In the genomic region with DNA sequence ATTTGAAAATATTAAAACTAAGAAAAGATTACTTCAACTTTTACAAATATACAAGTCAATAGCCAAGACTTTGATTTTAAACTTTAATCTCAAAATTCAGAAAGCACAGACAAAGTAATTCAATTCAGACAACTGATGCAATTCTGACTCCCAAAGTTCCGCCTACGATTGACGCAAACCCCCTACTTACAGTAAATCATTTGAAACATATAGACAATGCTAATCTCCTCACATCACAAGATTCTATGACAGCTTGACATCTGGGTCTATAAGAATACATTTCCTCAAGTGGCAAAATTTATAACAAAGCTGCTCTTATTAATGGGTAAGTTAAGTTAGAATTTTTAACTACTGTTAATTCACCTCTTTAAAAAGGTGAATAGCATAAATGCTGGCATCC, we compare ENCODE assay signal across 24 cellular contexts.
DNase-seq lines count a peak whose midpoint lies in the region; ATAC-seq and TF ChIP-seq lines count a peak whose summit lies in the region.
"Had no signal": no experiment of that assay in that cellular context is flagged by ENCODE, and none has a peak within 500 bp of the region (broad histone marks: within the 10 kb centered on the region; RNA-seq: fewer than 3 reads in every experiment).

No MANE protein-coding gene starts in this region.

- peaks cover 4% of the 10 kb centered on the region for H3K9me3 Mint-ChIP-seq in activated naive CD4-positive, alpha-beta T cell treated with anti-CD3 and anti-CD28 coated beads for 36 hours

- H3F3A ChIP-seq in neural cell (ENCODE audit: insufficient read depth, low read length, poor library complexity, severe bottlenecking), result no peaks in the 10 kb centered on the region

- no peak overlapping the region for H3K4me3 Mint-ChIP-seq in activated naive CD4-positive, alpha-beta T cell treated with anti-CD3 and anti-CD28 coated beads for 36 hours
- H3K4me3 Mint-ChIP-seq: CD14-positive monocyte; CD4-positive, alpha-beta memory T cell; CD4-positive, CD25-positive, alpha-beta regulatory T cell; CD8-positive, alpha-beta memory T cell had no signal

- H3K9me3 ChIP-seq in neural cell (ENCODE audit: low read length), result no peaks in the 10 kb centered on the region
- H3K9me3 ChIP-seq: BE2C, BLaER1 had no signal

- no peak overlapping the region for H3K27ac Mint-ChIP-seq in activated naive CD4-positive, alpha-beta T cell treated with anti-CD3 and anti-CD28 coated beads for 36 hours
- H3K27ac Mint-ChIP-seq: CD14-positive monocyte; CD4-positive, alpha-beta memory T cell; CD4-positive, CD25-positive, alpha-beta regulatory T cell; CD8-positive, alpha-beta memory T cell had no signal

- no peak for TF ChIP-seq RAD21 in neural cell (conservative IDR thresholded peaks at IDR 0.05)

- H3K27me3 Mint-ChIP-seq in activated naive CD4-positive, alpha-beta T cell treated with anti-CD3 and anti-CD28 coated beads for 36 hours (ENCODE audit: low read depth), result no peaks in the 10 kb centered on the region
- H3K27me3 Mint-ChIP-seq: CD4-positive, alpha-beta memory T cell; CD4-positive, CD25-positive, alpha-beta regulatory T cell had no signal

- no peaks in the 10 kb centered on the region for H3K79me2 ChIP-seq in neural cell (replicated peaks; ENCODE audit: insufficient read depth, low read length)

- intact Hi-C loops in activated naive CD4-positive, alpha-beta T cell treated with anti-CD3 and anti-CD28 coated beads for 36 hours (cut with micrococcal nuclease), result no loop called here

- CTCF ChIA-PET in activated naive CD4-positive, alpha-beta T cell treated with anti-CD3 and anti-CD28 coated beads for 36 hours (lab: Charles Lee), result no interaction called here

- H3K36me3 ChIP-seq in neural cell (ENCODE audit: insufficient read depth, low read length), result no peaks in the 10 kb centered on the region
- H3K36me3 ChIP-seq: BE2C, BLaER1 had no signal

- ATAC-seq in HG03159 (IDR thresholded peaks at IDR 0.05; ENCODE audit: unreplicated experiment), result no peak
- ATAC-seq: GM12878 had no signal

- H3K9me2 ChIP-seq in neural cell (ENCODE audit: insufficient read depth, low read length), result no peaks in the 10 kb centered on the region

- peak; percentile 83 for TF ChIP-seq EP300 in neural cell (conservative IDR thresholded peaks at IDR 0.05; ENCODE audit: poor library complexity, severe bottlenecking)

- no peaks in the 10 kb centered on the region for H3K27me3 ChIP-seq in neural cell (ENCODE audit: insufficient read depth, low read depth, low read length)
- H3K27me3 ChIP-seq: BE2C, BLaER1 had no signal

- H3K4me2 ChIP-seq in neural cell (ENCODE audit: low read length), result no peak overlapping the region
- H3K4me2 ChIP-seq: BLaER1 had no signal

- H3K9ac ChIP-seq in neural cell (ENCODE audit: low read length), result no peak overlapping the region
- H3K9ac ChIP-seq: BLaER1 had no signal

- H3K4me1 Mint-ChIP-seq in activated naive CD4-positive, alpha-beta T cell treated with anti-CD3 and anti-CD28 coated beads for 36 hours (ENCODE audit: low read depth), result no peaks in the 10 kb centered on the region
- H3K4me1 Mint-ChIP-seq: CD14-positive monocyte; CD4-positive, alpha-beta memory T cell; CD4-positive, CD25-positive, alpha-beta regulatory T cell; CD8-positive, alpha-beta memory T cell had no signal

- H3K27ac ChIP-seq in 22Rv1 (0 out of 2 replicates have a peak overlapping the region, but pooled peaks have one; percentile 5), neural cell (ENCODE audit: low read length) (no peak overlapping the region)
- H3K27ac ChIP-seq: BLaER1 had no signal

- no peak overlapping the region for H2AFZ ChIP-seq in neural cell (ENCODE audit: low read depth, low read length)

- TF ChIP-seq CTCF in 22Rv1 (IDR thresholded peaks at IDR 0.05) (no peak), neural cell (IDR thresholded peaks at IDR 0.05; ENCODE audit: poor library complexity, severe bottlenecking) (no peak)

- no peaks in the 10 kb centered on the region for H3K36me3 Mint-ChIP-seq in activated naive CD4-positive, alpha-beta T cell treated with anti-CD3 and anti-CD28 coated beads for 36 hours (ENCODE audit: low read depth)
- H3K36me3 Mint-ChIP-seq: CD14-positive monocyte; CD4-positive, alpha-beta memory T cell; CD4-positive, CD25-positive, alpha-beta regulatory T cell; CD8-positive, alpha-beta memory T cell had no signal

- H3K4me3 ChIP-seq in neural cell (ENCODE audit: low read length), result no peak overlapping the region
- H3K4me3 ChIP-seq: BLaER1, GM12878 had no signal

- no peaks in the 10 kb centered on the region for H4K20me1 ChIP-seq in neural cell (ENCODE audit: insufficient read depth)
- H4K20me1 ChIP-seq: BLaER1 had no signal

- DNase-seq in NCI-H524 treated with DMSO at 0.1 percent for 48 hours (lab: John Stamatoyannopoulos, UW) (peak; percentile 20), RKO (ENCODE audit: low spot score) (no peak)
- DNase-seq in activated naive CD4-positive, alpha-beta T cell treated with anti-CD3 and anti-CD28 coated beads for 36 hours, result no peak
- DNase-seq: 8988T; ACHN; BE2C; C1 segment of cervical spinal cord; CD4-positive, alpha-beta memory T cell; CD4-positive, CD25-positive, alpha-beta regulatory T cell; CD8-positive, alpha-beta memory T cell; COR-L47; DMS 273 treated with DMSO at 0.1 percent for 48 hours; DMS153; DMS53; DMS79; DND-41; EL; GDM1 had no signal

TF ChIP-seq in neural cell, 6 proteins besides CTCF, POLR2A, EP300 and RAD21:
- peak; percentile 14 for TF ChIP-seq POLR2AphosphoS5 (IDR thresholded peaks at IDR 0.05)
- TF ChIP-seq MXI1 (conservative IDR thresholded peaks at IDR 0.05; ENCODE audit: poor library complexity, severe bottlenecking), result no peak
